In the genomic region with DNA sequence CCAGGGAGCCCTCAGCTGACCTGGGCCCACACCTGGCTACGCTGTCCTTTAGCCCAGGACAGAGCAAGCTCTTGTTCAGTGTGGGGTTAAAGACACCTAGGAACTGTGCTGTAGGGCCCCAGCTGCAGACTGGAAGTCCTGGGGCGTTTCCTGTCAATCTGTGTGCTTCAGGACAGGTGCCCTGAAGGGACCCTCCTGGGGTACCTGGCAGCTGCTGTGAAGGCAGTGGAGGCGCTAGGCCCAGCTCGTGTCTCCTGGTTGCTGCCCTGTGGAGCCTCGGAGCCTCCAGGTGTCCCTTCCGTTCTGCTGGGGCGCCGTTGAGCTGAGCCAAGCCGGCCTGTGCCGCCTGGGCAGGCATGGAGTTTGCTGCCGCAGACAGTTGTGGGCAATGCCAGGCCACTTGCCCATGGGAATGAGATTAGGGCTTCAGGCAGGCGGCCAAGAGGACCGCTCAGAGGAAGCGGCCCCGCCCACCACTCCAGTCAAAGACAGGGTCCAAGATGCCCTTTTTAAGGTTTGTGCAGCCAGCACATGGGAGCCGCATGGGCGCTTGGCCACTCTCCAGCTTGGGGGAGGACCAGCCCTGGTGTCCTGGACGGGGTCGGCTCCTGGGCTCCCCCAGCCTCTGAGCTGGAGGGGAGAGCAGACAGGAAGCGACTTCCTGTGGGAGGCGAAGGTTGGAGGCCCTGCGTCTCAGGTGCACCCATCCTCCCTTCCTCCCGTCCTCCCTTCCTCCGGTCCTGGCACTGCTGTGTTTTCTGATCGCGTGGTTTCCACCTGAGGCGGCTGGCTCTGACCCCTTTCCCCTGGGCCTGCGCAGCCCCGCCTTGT, we compare ENCODE assay signal across 9 cellular contexts. TPM values are rescaled to one million over a fixed set of nuclear protein-coding genes. Genes with fewer than 3 reads are reported as not detected.
DNase-seq lines count a peak whose midpoint lies in the region; ATAC-seq and TF ChIP-seq lines count a peak whose summit lies in the region.
"Had no signal": no experiment of that assay in that cellular context is flagged by ENCODE, and none has a peak within 500 bp of the region (broad histone marks: within the 10 kb centered on the region; RNA-seq: fewer than 3 reads in every experiment).

No MANE protein-coding gene starts in this region.

- H2AFZ ChIP-seq in osteoblast (ENCODE audit: low read length): no peak overlapping the region

- H3K9me3 ChIP-seq in esophagus squamous epithelium: no peaks in the 10 kb centered on the region
- no peaks in the 10 kb centered on the region for H3K9me3 ChIP-seq in osteoblast (ENCODE audit: low read depth, low read length)

- H3K27ac ChIP-seq in RWPE1 (peak overlapping the region; percentile 99), esophagus squamous epithelium (peak overlapping the region; percentile 95 to 100 (median 100)), osteoblast (ENCODE audit: low read depth, low read length) (peak overlapping the region; percentile 77)

- POLR2A ChIA-PET in RWPE1 (lab: Yijun Ruan, JAX; ENCODE audit: low non-redundant PET): interaction anchor here (0.5 kb wide), 2 partner anchors 122 to 223 kb away, joined by 3 to 10 read pairs; no protein-coding TSS in a partner anchor

- DNase-seq in DMS79 treated with DMSO at 0.1 percent for 48 hours (lab: John Stamatoyannopoulos, UW) (peak; percentile 80), RWPE1 (ENCODE audit: low spot score) (no peak), esophagus squamous epithelium (lab: John Stamatoyannopoulos, UW) (no peak), osteoblast (ENCODE audit: insufficient read length, low spot score, missing footprints) (peak; percentile 98), SW 1271 (lab: John Stamatoyannopoulos, UW) (no peak), dedifferentiated amniotic fluid mesenchymal stem cell (ENCODE audit: extremely low spot score) (no peak), SHP77 treated with DMSO at 0.1 percent for 48 hours (lab: John Stamatoyannopoulos, UW) (no peak)

- H3K4me2 ChIP-seq in osteoblast (ENCODE audit: insufficient read depth, low read length): peak overlapping the region; percentile 88

- H3K4me1 ChIP-seq in esophagus squamous epithelium: peaks cover 53 to 86% (median 55%) of the 10 kb centered on the region in 3 donors
- peaks cover 41% of the 10 kb centered on the region for H3K4me1 ChIP-seq in osteoblast (ENCODE audit: insufficient read depth, low read length)

- H3K79me2 ChIP-seq in osteoblast (ENCODE audit: insufficient read depth, low read length): peaks cover 84% of the 10 kb centered on the region

- H3K36me3 ChIP-seq in esophagus squamous epithelium (peaks cover 27 to 70% (median 30%) of the 10 kb centered on the region in 3 donors), osteoblast (ENCODE audit: insufficient read depth, low read length) (peaks cover 62% of the 10 kb centered on the region)

- TF ChIP-seq CTCF in RWPE1 (conservative IDR thresholded peaks at IDR 0.05; ENCODE audit: low read depth) (no peak), esophagus squamous epithelium (IDR thresholded peaks at IDR 0.05) (no peak), osteoblast (IDR thresholded peaks at IDR 0.05; ENCODE audit: extremely low read depth, low read depth, low read length) (no peak)

- H3K4me3 ChIP-seq in esophagus squamous epithelium (peak overlapping the region; percentile 13 to 99 (median 70)), osteoblast (ENCODE audit: insufficient read depth, low read length) (peak overlapping the region; percentile 85)

- TF ChIP-seq POLR2A in esophagus squamous epithelium (IDR thresholded peaks at IDR 0.05): no peak

- H4K20me1 ChIP-seq in osteoblast (ENCODE audit: insufficient read depth, low read length): peaks cover 81% of the 10 kb centered on the region

- no peak for ATAC-seq in GM21529 (IDR thresholded peaks at IDR 0.05; ENCODE audit: unreplicated experiment)

- WGBS in esophagus squamous epithelium, 2 donors: 10 to 25% methylated on average over 4 to 8 of the region's 29 CpGs

- intact Hi-C loops in esophagus squamous epithelium (cut with DNase I): no loop called here

- H3K27me3 ChIP-seq in esophagus squamous epithelium (no peaks in the 10 kb centered on the region), osteoblast (ENCODE audit: insufficient read depth, low read length) (no peaks in the 10 kb centered on the region)

- CTCF ChIA-PET in RWPE1 (lab: Yijun Ruan, JAX): interaction anchor here (0.6 to 1.0 kb wide), 2 partner anchors 30 to 187 kb away, joined by 3 to 5 read pairs; no protein-coding TSS in a partner anchor

RNA-seq across cellular contexts. Expression of gene PTBP1, which starts 4.0 kb away (rescaled TPM):
- total RNA-seq in esophagus squamous epithelium: 100 to 1,000 TPM; 139 to 167 (median 156) TPM
- 106 and 124 TPM in 2 replicates for total RNA-seq in osteoblast

RNA-seq across cellular contexts. Expression of gene PLPPR3, which starts 20.5 kb away (rescaled TPM):
- not detected for total RNA-seq in esophagus squamous epithelium
- 0.36 TPM in 1 of 2 replicates, not detected in the other for total RNA-seq in osteoblast
- total RNA-seq: HT1080 had no signal

RNA-seq across cellular contexts. Expression of gene AZU1, which starts 26.4 kb away (rescaled TPM):
- total RNA-seq in esophagus squamous epithelium (not detected), osteoblast (not detected in 2 replicates)
- total RNA-seq: HT1080 had no signal

RNA-seq across cellular contexts. Expression of gene PRTN3, which starts 39.6 kb away (rescaled TPM):
- total RNA-seq in esophagus squamous epithelium (not detected), osteoblast (not detected in 2 replicates)
- total RNA-seq: HT1080 had no signal

RNA-seq across cellular contexts. Expression of gene MISP, which starts 50.3 kb away (rescaled TPM):
- 1 to 10 TPM in 2 of 4 donors, under 1 TPM in 1, not detected in 1; 0.11 to 1.3 (median 1.0) TPM for total RNA-seq in esophagus squamous epithelium
- 0.36 and 0.59 TPM in 2 replicates for total RNA-seq in osteoblast

Comparison
In these comparisons a context has a peak if more than half of its experiments do, and no peak if none do; other contexts are left out.
1. DNase-seq: peak in DMS79 treated with DMSO at 0.1 percent for 48 hours (single experiment) and osteoblast (single experiment); none in RWPE1 (single experiment), esophagus squamous epithelium (single experiment), SW 1271 (0 of 2), dedifferentiated amniotic fluid mesenchymal stem cell (single experiment) and SHP77 treated with DMSO at 0.1 percent for 48 hours (single experiment).
2. Peak in every context shown above with its lines, with median percentiles within 50 percentile points of each other: H3K27ac ChIP-seq.